In genomic region chr7:123847868-123848267, GRCh38 we compare ENCODE assay signal across 34 cellular contexts. TPM values are rescaled to one million over a fixed set of nuclear protein-coding genes. Genes with fewer than 3 reads are reported as not detected.
"Had no signal": no experiment of that assay in that cellular context is flagged by ENCODE, and none has a peak within 500 bp of the region (broad histone marks: within the 10 kb centered on the region; RNA-seq: fewer than 3 reads in every experiment).

No MANE protein-coding gene starts in this region.

- H3K4me1 Mint-ChIP-seq: activated B cell treated with CpG ODN at 0.5 μM for 24 hours; activated naive CD4-positive, alpha-beta T cell treated with anti-CD3 and anti-CD28 coated beads, Interleukin-2, amount 50 U/mL, for 24 hours; activated naive CD8-positive, alpha-beta T cell treated with anti-CD3 and anti-CD28 coated beads for 36 hours; activated naive CD8-positive, alpha-beta T cell treated with anti-CD3 and anti-CD28 coated beads, Interleukin-2, amount 50 U/mL, for 24 hours; T-helper 17 cell had no signal

- H3K27me3 ChIP-seq: adrenal gland, body of pancreas, cardiac muscle cell, colonic mucosa, dorsolateral prefrontal cortex, esophagus squamous epithelium had no signal

- H3K4me3 Mint-ChIP-seq: activated B cell treated with CpG ODN at 0.5 μM for 24 hours; activated CD8-positive, alpha-beta T cell treated with anti-CD3 and anti-CD28 coated beads for 36 hours; activated naive CD4-positive, alpha-beta T cell treated with anti-CD3 and anti-CD28 coated beads for 36 hours; activated naive CD4-positive, alpha-beta T cell treated with anti-CD3 and anti-CD28 coated beads, Interleukin-2, amount 50 U/mL, for 24 hours; activated naive CD8-positive, alpha-beta T cell treated with anti-CD3 and anti-CD28 coated beads for 36 hours; activated naive CD8-positive, alpha-beta T cell treated with anti-CD3 and anti-CD28 coated beads, Interleukin-2, amount 50 U/mL, for 24 hours; activated T-cell treated with anti-CD3 and anti-CD28 coated beads, Interleukin-2, amount 50 U/mL, for 4 hours; activated T-helper 1 cell treated with anti-CD3 and anti-CD28 coated beads, Interleukin-12 subunit alpha, Interleukin-12 subunit beta, Interleukin-2, Interleukin-4 antibody, amounts not matched to agents 30 ng/mL and 10 ng/mL and 1 ng/mL, durations not matched to agents 14 hours and 24 hours and 36 hours; endodermal cell; T-helper 17 cell; T-helper 2 cell treated with Interferon-gamma antibody and Interleukin-4, amounts not matched to agents 5 μg/mL and 100 μg/mL, for 36 hours had no signal

- H3K27ac Mint-ChIP-seq: activated B cell treated with CpG ODN at 0.5 μM for 24 hours; activated CD8-positive, alpha-beta T cell treated with anti-CD3 and anti-CD28 coated beads for 36 hours; activated naive CD4-positive, alpha-beta T cell treated with anti-CD3 and anti-CD28 coated beads for 36 hours; activated naive CD4-positive, alpha-beta T cell treated with anti-CD3 and anti-CD28 coated beads, Interleukin-2, amount 50 U/mL, for 24 hours; activated naive CD8-positive, alpha-beta T cell treated with anti-CD3 and anti-CD28 coated beads for 36 hours; activated naive CD8-positive, alpha-beta T cell treated with anti-CD3 and anti-CD28 coated beads, Interleukin-2, amount 50 U/mL, for 24 hours; activated T-helper 1 cell treated with anti-CD3 and anti-CD28 coated beads, Interleukin-12 subunit alpha, Interleukin-12 subunit beta, Interleukin-2, Interleukin-4 antibody, amounts not matched to agents 30 ng/mL and 10 ng/mL and 1 ng/mL, durations not matched to agents 14 hours and 24 hours and 36 hours; activated T-helper 2 cell treated with anti-CD3 and anti-CD28 coated beads, Interferon-gamma antibody, Interleukin-2, Interleukin-4, amounts not matched to agents 10 μg/mL and 5 μg/mL and 100 μg/mL, durations not matched to agents 14 hours and 24 hours and 36 hours; endodermal cell; T-helper 17 cell; T-helper 2 cell treated with Interferon-gamma antibody and Interleukin-4, amounts not matched to agents 5 μg/mL and 100 μg/mL, for 36 hours had no signal

- H3K36me3 ChIP-seq: adrenal gland, cardiac muscle cell, colonic mucosa, esophagus squamous epithelium, WERI-Rb-1 had no signal

- H3K9me3 Mint-ChIP-seq: activated CD8-positive, alpha-beta T cell treated with anti-CD3 and anti-CD28 coated beads for 36 hours; activated naive CD4-positive, alpha-beta T cell treated with anti-CD3 and anti-CD28 coated beads for 36 hours; activated naive CD4-positive, alpha-beta T cell treated with anti-CD3 and anti-CD28 coated beads, Interleukin-2, amount 50 U/mL, for 24 hours; activated naive CD8-positive, alpha-beta T cell treated with anti-CD3 and anti-CD28 coated beads, Interleukin-2, amount 50 U/mL, for 24 hours; activated T-cell treated with anti-CD3 and anti-CD28 coated beads, Interleukin-2, amount 50 U/mL, for 4 hours; activated T-helper 1 cell treated with anti-CD3 and anti-CD28 coated beads, Interleukin-12 subunit alpha, Interleukin-12 subunit beta, Interleukin-2, Interleukin-4 antibody, amounts not matched to agents 30 ng/mL and 10 ng/mL and 1 ng/mL, durations not matched to agents 14 hours and 24 hours and 36 hours; activated T-helper 2 cell treated with anti-CD3 and anti-CD28 coated beads, Interferon-gamma antibody, Interleukin-2, Interleukin-4, amounts not matched to agents 10 μg/mL and 5 μg/mL and 100 μg/mL, durations not matched to agents 14 hours and 24 hours and 36 hours; T-helper 2 cell treated with Interferon-gamma antibody and Interleukin-4, amounts not matched to agents 5 μg/mL and 100 μg/mL, for 36 hours had no signal

- H3K4me3 ChIP-seq: adrenal gland, body of pancreas, cardiac muscle cell, colonic mucosa, dorsolateral prefrontal cortex, esophagus squamous epithelium had no signal

- DNase-seq: activated B cell treated with CpG ODN at 0.5 μM for 24 hours; activated CD4-positive, alpha-beta T cell treated with anti-CD3 and anti-CD28 coated beads for 48 hours; activated CD4-positive, alpha-beta T cell treated with anti-CD3 and anti-CD28 coated beads, Interleukin-2, amount 50 U/mL, for 1 hour; activated CD4-positive, alpha-beta T cell treated with anti-CD3 and anti-CD28 coated beads, Interleukin-2, amount 50 U/mL, for 48 hours; activated CD8-positive, alpha-beta memory T cell treated with anti-CD3 and anti-CD28 coated beads for 24 hours; activated CD8-positive, alpha-beta T cell treated with anti-CD3 and anti-CD28 coated beads for 36 hours; activated effector memory CD4-positive, alpha-beta T cell treated with anti-CD3 and anti-CD28 coated beads, Interleukin-2, amount 50 U/mL, for 16 hours; activated naive CD4-positive, alpha-beta T cell treated with anti-CD3 and anti-CD28 coated beads for 36 hours; activated naive CD8-positive, alpha-beta T cell treated with anti-CD3 and anti-CD28 coated beads for 36 hours; activated naive CD8-positive, alpha-beta T cell treated with anti-CD3 and anti-CD28 coated beads, Interleukin-2, amount 50 U/mL, for 24 hours; activated T-cell treated with anti-CD3 and anti-CD28 coated beads, Interleukin-2, amount 50 U/mL, for 4 hours; adrenal gland; amygdala; aorta; body of pancreas; central memory CD4-positive, alpha-beta T cell; cerebellar nuclear complex; colonic mucosa; dorsolateral prefrontal cortex; effector memory CD4-positive, alpha-beta T cell; endodermal cell; esophagus squamous epithelium; foreskin melanocyte; head of caudate nucleus; T-helper 1 cell; T-helper 17 cell; T1000; WERI-Rb-1 had no signal

- H3K36me3 Mint-ChIP-seq: activated naive CD4-positive, alpha-beta T cell treated with anti-CD3 and anti-CD28 coated beads, Interleukin-2, amount 50 U/mL, for 24 hours had no signal

RNA-seq across cellular contexts. Expression of gene HYAL4, which starts 2.9 kb away (rescaled TPM):
- total RNA-seq: activated B cell treated with CpG ODN at 0.5 μM for 24 hours; activated CD8-positive, alpha-beta T cell treated with anti-CD3 and anti-CD28 coated beads for 36 hours; activated naive CD4-positive, alpha-beta T cell treated with anti-CD3 and anti-CD28 coated beads for 36 hours; activated naive CD8-positive, alpha-beta T cell treated with anti-CD3 and anti-CD28 coated beads for 36 hours; activated T-cell treated with anti-CD3 and anti-CD28 coated beads, Interleukin-2, amount 50 U/mL, for 4 hours; activated T-helper 1 cell treated with anti-CD3 and anti-CD28 coated beads, Interleukin-12 subunit alpha, Interleukin-12 subunit beta, Interleukin-2, Interleukin-4 antibody, amounts not matched to agents 30 ng/mL and 10 ng/mL and 1 ng/mL, durations not matched to agents 14 hours and 24 hours and 36 hours; activated T-helper 2 cell treated with anti-CD3 and anti-CD28 coated beads, Interferon-gamma antibody, Interleukin-2, Interleukin-4, amounts not matched to agents 10 μg/mL and 5 μg/mL and 100 μg/mL, durations not matched to agents 14 hours and 24 hours and 36 hours; adrenal gland; aorta; body of pancreas; cardiac muscle cell; colonic mucosa; fibroblast of lung; T-helper 17 cell had no signal
